Comparison of ENCODE assay signal across 8 cellular contexts in the genomic region with DNA sequence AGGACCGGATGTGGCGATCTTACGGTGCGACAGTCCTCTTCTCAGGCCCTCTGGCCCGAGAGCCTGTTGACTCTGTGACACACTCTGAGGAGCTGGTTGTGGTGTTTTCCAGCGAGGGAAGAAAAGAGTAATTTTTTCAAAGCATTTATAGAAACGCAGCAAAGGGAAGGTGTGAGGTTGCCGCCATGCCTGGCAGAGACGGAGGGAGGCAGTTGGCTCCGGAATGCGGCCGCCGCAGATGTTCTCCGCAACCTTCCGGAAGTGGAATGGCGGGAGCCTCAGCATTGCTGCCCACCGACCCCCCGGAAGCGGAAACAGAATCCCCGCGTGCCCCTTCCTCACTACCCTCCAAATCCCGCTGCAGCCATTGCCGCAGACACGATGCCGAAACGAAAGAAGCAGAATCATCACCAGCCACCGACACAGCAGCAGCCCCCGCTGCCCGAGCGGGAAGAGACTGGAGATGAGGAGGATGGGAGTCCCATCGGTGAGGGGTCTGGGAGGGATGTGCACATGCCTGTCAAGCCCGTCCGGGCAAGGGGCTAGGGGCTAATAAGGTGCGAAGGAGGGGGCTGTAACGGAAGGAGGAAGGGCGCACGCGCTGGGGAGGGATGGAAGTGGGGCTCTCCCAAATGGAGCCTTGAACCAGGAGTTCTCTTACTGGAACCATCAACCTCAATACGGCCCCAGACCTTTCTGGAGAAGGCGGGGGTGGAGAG. TPM values are rescaled to one million over a fixed set of nuclear protein-coding genes. Genes with fewer than 3 reads are reported as not detected.
A peak's percentile ranks its signal among the peaks of the same experiment; 100 is the strongest.
DNase-seq lines count a peak whose midpoint lies in the region; ATAC-seq and TF ChIP-seq lines count a peak whose summit lies in the region.

A gene with protein sequence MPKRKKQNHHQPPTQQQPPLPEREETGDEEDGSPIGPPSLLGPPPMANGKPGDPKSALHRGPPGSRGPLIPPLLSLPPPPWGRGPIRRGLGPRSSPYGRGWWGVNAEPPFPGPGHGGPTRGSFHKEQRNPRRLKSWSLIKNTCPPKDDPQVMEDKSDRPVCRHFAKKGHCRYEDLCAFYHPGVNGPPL (plus strand): TSS at position 332 of the 719 bp plus-strand sequence. CDS start 50 bp downstream, at position 382.

- peak within 1 kb of the TSS; percentile 91 to 99 for H3K18ac ChIP-seq in mesenchymal stem cell (ENCODE audit: low read depth in 1 of 2, low read length in 2 of 2)

- H4K8ac ChIP-seq in mesenchymal stem cell (ENCODE audit: low read length): peak within 1 kb of the TSS; percentile 98

- H3K9me3 ChIP-seq in CD8-positive, alpha-beta T cell (ENCODE audit: low read length): no peaks in the 10 kb centered on the region
- H3K9me3 ChIP-seq in mesenchymal stem cell (ENCODE audit: control insufficient read depth, low read length): no peaks in the 10 kb centered on the region

- H3K4me3 ChIP-seq in CD8-positive, alpha-beta T cell (ENCODE audit: low read depth, low read length): peak within 1 kb of the TSS; percentile 75
- peak within 1 kb of the TSS; percentile 83 to 95 for H3K4me3 ChIP-seq in mesenchymal stem cell (ENCODE audit: insufficient read depth in 1 of 2, low read depth in 1 of 2, low read length in 2 of 2)

- H3K9ac ChIP-seq in mesenchymal stem cell (ENCODE audit: low read length): peak within 1 kb of the TSS; percentile 96

- peak within 1 kb of the TSS; percentile 99 for H3K27ac Mint-ChIP-seq in CD8-positive, alpha-beta T cell
- peak within 1 kb of the TSS; percentile 99 for H3K27ac Mint-ChIP-seq in activated CD8-positive, alpha-beta T cell treated with anti-CD3 and anti-CD28 coated beads for 36 hours

- H3K4me1 Mint-ChIP-seq in CD8-positive, alpha-beta T cell (ENCODE audit: low read depth): peaks cover 43% of the 10 kb centered on the region
- H3K4me1 Mint-ChIP-seq in activated CD8-positive, alpha-beta T cell treated with anti-CD3 and anti-CD28 coated beads for 36 hours (ENCODE audit: low read depth): peaks cover 36% of the 10 kb centered on the region

- H3K79me1 ChIP-seq in mesenchymal stem cell (replicated peaks; ENCODE audit: low read length, poor library complexity, severe bottlenecking): peaks cover 40% of the 10 kb centered on the region

- H2BK120ac ChIP-seq in mesenchymal stem cell (ENCODE audit: low read depth, low read length): peak within 1 kb of the TSS; percentile 64

- H3K23ac ChIP-seq in mesenchymal stem cell (ENCODE audit: low read length in 2 of 2): peak within 1 kb of the TSS in 1 of 2 experiments; percentile 70

- H2BK12ac ChIP-seq in mesenchymal stem cell (ENCODE audit: low read length in 2 of 2): peak within 1 kb of the TSS; percentile 18 to 61

- no peaks in the 10 kb centered on the region for H3K9me3 Mint-ChIP-seq in CD8-positive, alpha-beta T cell
- no peaks in the 10 kb centered on the region for H3K9me3 Mint-ChIP-seq in activated CD8-positive, alpha-beta T cell treated with anti-CD3 and anti-CD28 coated beads for 36 hours

- H3K4me2 ChIP-seq in mesenchymal stem cell (ENCODE audit: low read length, poor library complexity, severe bottlenecking): peak within 1 kb of the TSS; percentile 97

- H3K4me3 Mint-ChIP-seq in CD8-positive, alpha-beta T cell: peak within 1 kb of the TSS; percentile 95
- H3K4me3 Mint-ChIP-seq in activated CD8-positive, alpha-beta T cell treated with anti-CD3 and anti-CD28 coated beads for 36 hours: peak within 1 kb of the TSS; percentile 91

- H3K14ac ChIP-seq in mesenchymal stem cell (ENCODE audit: low read length in 2 of 2): peak within 1 kb of the TSS in 1 of 2 experiments; percentile 98

- WGBS in mesenchymal stem cell: 0% methylated on average over 30 of the region's 40 CpGs

- peak within 1 kb of the TSS; percentile 89 to 95 for H3K4ac ChIP-seq in mesenchymal stem cell (ENCODE audit: low read depth in 1 of 2, low read length in 2 of 2)

- H4K91ac ChIP-seq in mesenchymal stem cell (ENCODE audit: low read length): peak within 1 kb of the TSS; percentile 94

- POLR2A ChIA-PET in CD8-positive, alpha-beta T cell (lab: Charles Lee): interaction anchor here (0.6 to 4.0 kb wide), 16 partner anchors 9 to 334 kb away, joined by 3 to 32 read pairs (median 6); a partner anchor contains a TSS
- POLR2A ChIA-PET in activated CD8-positive, alpha-beta T cell treated with anti-CD3 and anti-CD28 coated beads for 36 hours (lab: Charles Lee): interaction anchor here (0.6 to 5.4 kb wide), 24 partner anchors 9 to 712 kb away, joined by 3 to 55 read pairs (median 4); a partner anchor contains a TSS

- H3K36me3 ChIP-seq in CD8-positive, alpha-beta T cell (ENCODE audit: insufficient read depth, low read length): peaks cover 17% of the 10 kb centered on the region
- peaks cover 25 to 50% of the 10 kb centered on the region in 2 experiments for H3K36me3 ChIP-seq in mesenchymal stem cell (ENCODE audit: control insufficient read depth in 1 of 2, insufficient read depth in 2 of 2, low read depth in 1 of 2, low read length in 2 of 2)

- ATAC-seq in CD8-positive, alpha-beta T cell: no peak
- peak; percentile 67 for ATAC-seq in GM19452 (IDR thresholded peaks at IDR 0.05; ENCODE audit: unreplicated experiment)
- peak; percentile 71 for ATAC-seq in activated CD8-positive, alpha-beta T cell treated with anti-CD3 and anti-CD28 coated beads for 36 hours

- H2AFZ ChIP-seq in mesenchymal stem cell (ENCODE audit: low read depth, low read length): peak within 1 kb of the TSS; percentile 97

- peaks cover 25% of the 10 kb centered on the region for H3K4me1 ChIP-seq in CD8-positive, alpha-beta T cell (ENCODE audit: insufficient read depth, low read length)
- peaks cover 4% of the 10 kb centered on the region for H3K4me1 ChIP-seq in mesenchymal stem cell (ENCODE audit: control insufficient read depth, insufficient read depth, low read depth, low read length)

- peak in 5 of 7 experiments; percentile 58 to 82 (median 76) for DNase-seq in CD8-positive, alpha-beta T cell
- peak; percentile 78 for DNase-seq in HK-2 (ENCODE audit: unreplicated experiment)
- DNase-seq in NCI-H82 (lab: John Stamatoyannopoulos, UW): peak; percentile 96
- DNase-seq in activated CD8-positive, alpha-beta T cell treated with anti-CD3 and anti-CD28 coated beads for 36 hours: peak; percentile 92
- DNase-seq in effector CD8-positive, alpha-beta T cell (lab: John Stamatoyannopoulos, UW): peak; percentile 70
- peak; percentile 94 for DNase-seq in mesenchymal stem cell
- peak; percentile 67 for DNase-seq in stimulated activated CD8-positive, alpha-beta memory T cell treated with anti-CD3 and anti-CD28 coated beads, Interleukin-15, amount 100 ng/mL, for 24 hours (ENCODE audit: low read depth)

- peak within 1 kb of the TSS; percentile 41 for H2AK5ac ChIP-seq in mesenchymal stem cell (ENCODE audit: low read length, severe bottlenecking)

- H3K27me3 ChIP-seq in CD8-positive, alpha-beta T cell (ENCODE audit: insufficient read depth, low read length): no peaks in the 10 kb centered on the region
- H3K27me3 ChIP-seq in mesenchymal stem cell (ENCODE audit: control insufficient read depth in 1 of 2, insufficient read depth in 1 of 2, low read length in 2 of 2): no peaks in the 10 kb centered on the region

- peak within 1 kb of the TSS; percentile 81 for H2BK5ac ChIP-seq in mesenchymal stem cell (ENCODE audit: low read depth, low read length, poor library complexity, severe bottlenecking)

- CTCF ChIA-PET in CD8-positive, alpha-beta T cell (lab: Charles Lee): interaction anchor here (0.6 to 2.9 kb wide), 9 partner anchors 12 to 165 kb away, joined by 3 to 14 read pairs (median 4); a partner anchor contains a TSS
- CTCF ChIA-PET in activated CD8-positive, alpha-beta T cell treated with anti-CD3 and anti-CD28 coated beads for 36 hours (lab: Charles Lee): interaction anchor here (0.7 to 10.9 kb wide), 9 partner anchors 12 to 122 kb away, joined by 3 to 96 read pairs (median 4); no protein-coding TSS in a partner anchor

- no peak for TF ChIP-seq CTCF in CD8-positive, alpha-beta T cell (IDR thresholded peaks at IDR 0.05)
- no peak for TF ChIP-seq CTCF in activated CD8-positive, alpha-beta T cell treated with anti-CD3 and anti-CD28 coated beads for 36 hours (IDR thresholded peaks at IDR 0.05)

- no peaks in the 10 kb centered on the region for H3K27me3 Mint-ChIP-seq in CD8-positive, alpha-beta T cell (ENCODE audit: low read depth)
- H3K27me3 Mint-ChIP-seq in activated CD8-positive, alpha-beta T cell treated with anti-CD3 and anti-CD28 coated beads for 36 hours: no peaks in the 10 kb centered on the region

- peaks cover 53% of the 10 kb centered on the region for H3K36me3 Mint-ChIP-seq in CD8-positive, alpha-beta T cell
- peaks cover 54% of the 10 kb centered on the region for H3K36me3 Mint-ChIP-seq in activated CD8-positive, alpha-beta T cell treated with anti-CD3 and anti-CD28 coated beads for 36 hours (ENCODE audit: low read depth)

- H3K27ac ChIP-seq in CD8-positive, alpha-beta T cell (ENCODE audit: low read depth, low read length): peak within 1 kb of the TSS; percentile 98
- H3K27ac ChIP-seq in mesenchymal stem cell (ENCODE audit: low read length, poor library complexity, severe bottlenecking): peak within 1 kb of the TSS; percentile 80

- intact Hi-C loops in CD8-positive, alpha-beta T cell (cut with DNase I, micrococcal nuclease): loop anchor here (1.0 to 10.0 kb wide), 13 partner anchors 14 to 640 kb away; a partner anchor contains a TSS
- intact Hi-C loops in activated CD8-positive, alpha-beta T cell treated with anti-CD3 and anti-CD28 coated beads for 36 hours (cut with micrococcal nuclease): no loop called here

- H2BK15ac ChIP-seq in mesenchymal stem cell (ENCODE audit: low read depth, poor library complexity, severe bottlenecking): peak within 1 kb of the TSS; percentile 98

RNA-seq across cellular contexts. Expression of the gene that starts here (rescaled TPM):
- total RNA-seq in CD8-positive, alpha-beta T cell: 10 to 100 TPM; 11.3 to 13.3 TPM
- total RNA-seq in activated CD8-positive, alpha-beta T cell treated with anti-CD3 and anti-CD28 coated beads for 36 hours: 10 to 100 TPM; 23.0 to 24.6 TPM
- 14.0 TPM for polyA plus RNA-seq in mesenchymal stem cell (2013, experiment 1 of 2)
- 13.0 TPM for polyA plus RNA-seq in mesenchymal stem cell (2013, experiment 2 of 2)
